ENCODE assay signal across 10 cellular contexts in genomic region chr6:39203804-39204495, GRCh38. TPM values are rescaled to one million over a fixed set of nuclear protein-coding genes. Genes with fewer than 3 reads are reported as not detected.
A peak's percentile ranks its signal among the peaks of the same experiment; 100 is the strongest.
DNase-seq lines count a peak whose midpoint lies in the region; ATAC-seq and TF ChIP-seq lines count a peak whose summit lies in the region.
"Had no signal": no experiment of that assay in that cellular context is flagged by ENCODE, and none has a peak within 500 bp of the region (broad histone marks: within the 10 kb centered on the region; RNA-seq: fewer than 3 reads in every experiment).

No MANE protein-coding gene starts in this region.

- H3K27ac ChIP-seq in RWPE2 (ENCODE audit: poor library complexity, severe bottlenecking) (peak overlapping the region; percentile 74), tibial nerve (peak overlapping the region in 3 of 4 donors; percentile 46 to 52 (median 48))

- H3K4me1 ChIP-seq in RWPE2 (ENCODE audit: insufficient read depth, poor library complexity, severe bottlenecking): peaks cover 20% of the 10 kb centered on the region
- H3K4me1 ChIP-seq in tibial nerve: peaks cover 0 to 76% (median 25%) of the 10 kb centered on the region in 4 donors

- TF ChIP-seq POLR2A in tibial nerve (IDR thresholded peaks at IDR 0.05): no peak

- intact Hi-C loops in posterior vena cava (cut with DNase I): no loop called here

- H3K27me3 ChIP-seq in RWPE2 (ENCODE audit: insufficient read depth, poor library complexity, severe bottlenecking) (no peaks in the 10 kb centered on the region), tibial nerve (no peaks in the 10 kb centered on the region)

- H3K9me3 ChIP-seq in RWPE2 (ENCODE audit: severe bottlenecking): no peaks in the 10 kb centered on the region
- H3K9me3 ChIP-seq in tibial nerve: no peaks in the 10 kb centered on the region

- peak; percentile 29 for DNase-seq in SIG-M5 treated with dmso at 0.1 percent for 504 hours (lab: John Stamatoyannopoulos, UW; ENCODE audit: unreplicated experiment)
- no peak for DNase-seq in SIG-M5 (lab: John Stamatoyannopoulos, UW)
- peak; percentile 95 for DNase-seq in RWPE2 (ENCODE audit: low spot score)
- no peak for DNase-seq in left lobe of liver (ENCODE audit: low spot score)
- DNase-seq in tibial nerve (ENCODE audit: low spot score in 2 of 2): no peak
- DNase-seq in posterior vena cava (ENCODE audit: low spot score): no peak
- DNase-seq: DND-41 had no signal

- no peak for TF ChIP-seq CTCF in RWPE2 (IDR thresholded peaks at IDR 0.05; ENCODE audit: poor library complexity, severe bottlenecking)
- TF ChIP-seq CTCF in tibial nerve (IDR thresholded peaks at IDR 0.05): no peak

- no peaks in the 10 kb centered on the region for H3K36me3 ChIP-seq in RWPE2 (ENCODE audit: low read depth)
- no peaks in the 10 kb centered on the region for H3K36me3 ChIP-seq in tibial nerve

- ATAC-seq in RWPE2 (ENCODE audit: low read depth): peak; percentile 93
- ATAC-seq in left lobe of liver: peak; percentile 2
- ATAC-seq in HG03159 (IDR thresholded peaks at IDR 0.05; ENCODE audit: unreplicated experiment): no peak
- ATAC-seq in HG02610 (IDR thresholded peaks at IDR 0.05; ENCODE audit: unreplicated experiment): no peak

- 65 to 71% methylated on average over 12 of the region's 12 CpGs for WGBS in tibial nerve, 2 donors

- H3K4me3 ChIP-seq in RWPE2 (ENCODE audit: severe bottlenecking): no peak overlapping the region
- no peak overlapping the region for H3K4me3 ChIP-seq in tibial nerve

- TF ChIP-seq EP300 in tibial nerve (IDR thresholded peaks at IDR 0.05): no peak

RNA-seq across cellular contexts. Expression of gene KCNK5, which starts 25.3 kb away (rescaled TPM):
- total RNA-seq in left lobe of liver (62.3 TPM), tibial nerve (10 to 100 TPM; 16.7 to 20.0 (median 18.4) TPM), posterior vena cava (1 to 10 TPM in 1 of 2 donors, under 1 TPM in 1; 0.76 to 2.1 TPM)
- total RNA-seq: osteocyte had no signal

Comparison
In these comparisons a context has a peak if more than half of its experiments do, and no peak if none do; other contexts are left out.
1. DNase-seq: peak in SIG-M5 treated with dmso at 0.1 percent for 504 hours (single experiment) and RWPE2 (single experiment); none in SIG-M5 (single experiment), left lobe of liver (single experiment), tibial nerve (0 of 2) and posterior vena cava (single experiment).
2. ATAC-seq: peak in RWPE2 (single experiment) and left lobe of liver (single experiment); none in HG03159 (single experiment) and HG02610 (single experiment).
3. RNA of gene KCNK5, which starts 25.3 kb away (total RNA-seq): 62.3 TPM in left lobe of liver (single experiment) and 16.7 to 20.0 TPM in tibial nerve; 0.76 to 2.1 TPM in posterior vena cava; every median in the first group is over 4 times any median in the second.